26 cellular contexts compared by ENCODE assay signal in genomic region chr2:203338322-203338721, GRCh38. TPM values are rescaled to one million over a fixed set of nuclear protein-coding genes. Genes with fewer than 3 reads are reported as not detected.
A peak's percentile ranks its signal among the peaks of the same experiment; 100 is the strongest.
DNase-seq lines count a peak whose midpoint lies in the region; TF ChIP-seq lines count a peak whose summit lies in the region.
"Had no signal": no experiment of that assay in that cellular context is flagged by ENCODE, and none has a peak within 500 bp of the region (broad histone marks: within the 10 kb centered on the region; RNA-seq: fewer than 3 reads in every experiment).

No MANE protein-coding gene starts in this region.

- H3K9me3 ChIP-seq in mammary epithelial cell (replicated peaks; ENCODE audit: insufficient read depth, low read length), result no peaks in the 10 kb centered on the region
- H3K9me3 ChIP-seq in endodermal cell (ENCODE audit: control insufficient read depth, low read length), result no peaks in the 10 kb centered on the region
- no peaks in the 10 kb centered on the region for H3K9me3 ChIP-seq in left ventricle myocardium inferior (replicated peaks)
- no peaks in the 10 kb centered on the region for H3K9me3 ChIP-seq in neural progenitor cell (ENCODE audit: low read depth)

- CTCF ChIA-PET in MCF 10A (lab: Yijun Ruan, JAX), result interaction anchor here (0.6 kb wide), 3 partner anchors 15 to 128 kb away, joined by 3 to 4 read pairs (median 4); no protein-coding TSS in a partner anchor
- CTCF ChIA-PET in mammary epithelial cell (lab: Charles Lee; ENCODE audit: low non-redundant PET), result no interaction called here

- H3K4me2 ChIP-seq in mammary epithelial cell (ENCODE audit: insufficient read depth, low read depth, low read length) (no peak overlapping the region), neural progenitor cell (peak overlapping the region; percentile 9)
- H3K4me2 ChIP-seq: BLaER1 treated with 17β-estradiol and CSF1 and Interleukin-3, amounts not matched to agents 10 nM and 100 nM; PC-9 had no signal

- H3K4me1 Mint-ChIP-seq in MCF 10A (ENCODE audit: insufficient read depth, unreplicated experiment), result peaks cover 25% of the 10 kb centered on the region
- H3K4me1 Mint-ChIP-seq in endodermal cell, result peaks cover 14% of the 10 kb centered on the region
- peaks cover 9% of the 10 kb centered on the region for H3K4me1 Mint-ChIP-seq in neural progenitor cell

- TF ChIP-seq CTCF in MCF 10A (IDR thresholded peaks at IDR 0.05; ENCODE audit: unreplicated experiment) (no peak), mammary epithelial cell (conservative IDR thresholded peaks at IDR 0.05 in 1 of 2, IDR thresholded peaks at IDR 0.05 in 1 of 2; ENCODE audit: extremely low read depth in 1 of 2, insufficient read depth in 1 of 2, low read depth in 1 of 2, low read length in 2 of 2) (no peak), endodermal cell (conservative IDR thresholded peaks at IDR 0.05) (no peak), left ventricle myocardium inferior (IDR thresholded peaks at IDR 0.05; ENCODE audit: borderline replicate concordance) (no peak), neural progenitor cell (IDR thresholded peaks at IDR 0.05) (no peak)

- POLR2A ChIA-PET in MCF 10A (lab: Yijun Ruan, JAX), result interaction anchor here (2.3 kb wide), 1 partner anchor 9 kb away, joined by 11 read pairs; the partner anchor contains the start of gene ABI2

- H4K20me1 ChIP-seq in mammary epithelial cell (ENCODE audit: insufficient read depth, low read length) (no peaks in the 10 kb centered on the region), neural progenitor cell (ENCODE audit: low read depth) (peaks cover 86% of the 10 kb centered on the region)

- intact Hi-C loops in MCF 10A (cut with micrococcal nuclease) (no loop called here), mammary epithelial cell (cut with micrococcal nuclease) (no loop called here), left ventricle myocardium inferior (cut with micrococcal nuclease) (no loop called here)

- H3F3A ChIP-seq in neural progenitor cell (ENCODE audit: low read depth), result no peaks in the 10 kb centered on the region

- H3K4me3 Mint-ChIP-seq in MCF 10A (ENCODE audit: unreplicated experiment), result no peak overlapping the region
- H3K4me3 Mint-ChIP-seq in endodermal cell, result no peak overlapping the region
- no peak overlapping the region for H3K4me3 Mint-ChIP-seq in neural progenitor cell
- H3K4me3 Mint-ChIP-seq: CD4-positive, alpha-beta T cell had no signal

- H3K79me2 ChIP-seq in mammary epithelial cell (ENCODE audit: insufficient read depth, low read length), result peaks cover 86% of the 10 kb centered on the region
- peaks cover 100% of the 10 kb centered on the region for H3K79me2 ChIP-seq in neural progenitor cell (ENCODE audit: low read depth)

- H3K36me3 ChIP-seq in mammary epithelial cell (ENCODE audit: insufficient read depth, low read length) (no peaks in the 10 kb centered on the region), endodermal cell (ENCODE audit: control insufficient read depth, insufficient read depth, low read length) (no peaks in the 10 kb centered on the region), left ventricle myocardium inferior (peaks cover 12% of the 10 kb centered on the region), neural progenitor cell (no peaks in the 10 kb centered on the region)

- no peak overlapping the region for H2AFZ ChIP-seq in mammary epithelial cell (ENCODE audit: low read depth, low read length)
- H2AFZ ChIP-seq in neural progenitor cell (replicated peaks), result no peak overlapping the region
- H2AFZ ChIP-seq: PC-9 had no signal

- H3K36me3 Mint-ChIP-seq in MCF 10A (ENCODE audit: insufficient read depth, unreplicated experiment) (peaks cover 7% of the 10 kb centered on the region), endodermal cell (ENCODE audit: low read depth) (peaks cover 25% of the 10 kb centered on the region), neural progenitor cell (peaks cover 64% of the 10 kb centered on the region)

- BruUV-seq in MCF 10A (replicated peaks; lab: Mats Ljungman, UMichigan) (no TSS peak), mammary epithelial cell (replicated peaks; lab: Mats Ljungman, UMichigan) (no TSS peak)

- H3K27ac Mint-ChIP-seq in MCF 10A (ENCODE audit: low read depth, unreplicated experiment) (peak overlapping the region; percentile 12), endodermal cell (peak overlapping the region; percentile 38), neural progenitor cell (no peak overlapping the region)
- H3K27ac Mint-ChIP-seq: CD4-positive, alpha-beta T cell had no signal

- 61% methylated on average over 4 of the region's 4 CpGs for WGBS in mammary epithelial cell (ENCODE audit: low coverage, missing lambda C conversion rate)
- 75 to 78% methylated on average over 1 to 4 of the region's 4 CpGs for WGBS in endodermal cell (ENCODE audit: insufficient coverage in 1 of 2, insufficient read length in 1 of 2), 2 experiments

- no peak overlapping the region for H3K4me3 ChIP-seq in mammary epithelial cell (replicated peaks in 1 of 3; ENCODE audit: insufficient read depth in 1 of 3, low read depth in 2 of 3, low read length in 3 of 3)
- no peak overlapping the region for H3K4me3 ChIP-seq in endodermal cell (ENCODE audit: low read length)
- H3K4me3 ChIP-seq in left ventricle myocardium inferior, result peak overlapping the region; percentile 13
- H3K4me3 ChIP-seq in neural progenitor cell, result no peak overlapping the region
- H3K4me3 ChIP-seq: BLaER1 treated with 17β-estradiol and CSF1 and Interleukin-3, amounts not matched to agents 10 nM and 100 nM; PC-9; SK-N-MC had no signal

- H3K9ac ChIP-seq in mammary epithelial cell (ENCODE audit: insufficient read depth, low read length), result no peak overlapping the region
- no peak overlapping the region for H3K9ac ChIP-seq in endodermal cell (ENCODE audit: extremely low read depth, low read length, poor library complexity, severe bottlenecking)
- H3K9ac ChIP-seq in neural progenitor cell, result no peak overlapping the region
- H3K9ac ChIP-seq: BLaER1 treated with 17β-estradiol and CSF1 and Interleukin-3, amounts not matched to agents 10 nM and 100 nM had no signal

- DNase-seq in MCF 10A (ENCODE audit: unreplicated experiment) (no peak), mammary epithelial cell (no peak), endodermal cell (no peak), left ventricle myocardium inferior (peak; percentile 22), neural progenitor cell (ENCODE audit: low spot score) (no peak), T-helper 2 cell (no peak), caudate nucleus (lab: John Stamatoyannopoulos, UW) (no peak)
- DNase-seq in stimulated activated CD4-positive, alpha-beta T cell treated with anti-CD3 and anti-CD28 coated beads, Interleukin-12 subunit alpha, Interleukin-12 subunit beta, amount 100 ng/mL, for 4 hours, result no peak
- DNase-seq: AML-193; CD4-positive, alpha-beta T cell; COR-L47; DMS53; GOT3; HCEC 1CT; Karpas-422; NCI-H1092 treated with DMSO at 0.1 percent for 48 hours; NCI-H1436; NCI-H187; NCI-H2081 treated with DMSO at 0.1 percent for 48 hours; NCI-H2171; NCI-H748 treated with DMSO at 0.1 percent for 48 hours; NK-92 treated with Interleukin-12 subunit alpha and Interleukin-12 subunit beta, amount 100 ng/mL, for 24 hours; PC-9; SHP77 had no signal

- H3K27ac ChIP-seq in mammary epithelial cell (ENCODE audit: insufficient read depth, low read depth, low read length), result no peak overlapping the region
- no peak overlapping the region for H3K27ac ChIP-seq in endodermal cell (ENCODE audit: low read depth, low read length)
- peak overlapping the region; percentile 68 for H3K27ac ChIP-seq in left ventricle myocardium inferior (replicated peaks)
- H3K27ac ChIP-seq in neural progenitor cell, result no peak overlapping the region
- no peak overlapping the region for H3K27ac ChIP-seq in caudate nucleus (ENCODE audit: low read depth, low read length)
- H3K27ac ChIP-seq: BLaER1 treated with 17β-estradiol and CSF1 and Interleukin-3, amounts not matched to agents 10 nM and 100 nM; PC-9; SK-N-MC had no signal

- dilution Hi-C loops in mammary epithelial cell (cut with HindIII; ENCODE audit: low sequenced_read_pairs), result no loop called here

- in situ Hi-C loops in mammary epithelial cell (cut with MboI; ENCODE audit: low sequenced_read_pairs in 2 of 2), result no loop called here

- H3K9me3 Mint-ChIP-seq in MCF 10A (ENCODE audit: unreplicated experiment), result no peaks in the 10 kb centered on the region
- no peaks in the 10 kb centered on the region for H3K9me3 Mint-ChIP-seq in endodermal cell
- H3K9me3 Mint-ChIP-seq in neural progenitor cell, result peaks cover 18% of the 10 kb centered on the region
- H3K9me3 Mint-ChIP-seq: CD4-positive, alpha-beta T cell had no signal

- H3K4me1 ChIP-seq in mammary epithelial cell (ENCODE audit: insufficient read depth, low read length) (peaks cover 13% of the 10 kb centered on the region), endodermal cell (ENCODE audit: control insufficient read depth, insufficient read depth, low read length) (peaks cover 7% of the 10 kb centered on the region), left ventricle myocardium inferior (peaks cover 56% of the 10 kb centered on the region), neural progenitor cell (peaks cover 21% of the 10 kb centered on the region)

- H3K27me3 Mint-ChIP-seq in MCF 10A (ENCODE audit: insufficient read depth, unreplicated experiment) (no peaks in the 10 kb centered on the region), endodermal cell (ENCODE audit: insufficient read depth) (no peaks in the 10 kb centered on the region), neural progenitor cell (ENCODE audit: insufficient read depth, low read depth) (no peaks in the 10 kb centered on the region)
- H3K27me3 Mint-ChIP-seq: CD4-positive, alpha-beta T cell had no signal

- H3K27me3 ChIP-seq in mammary epithelial cell (ENCODE audit: insufficient read depth, low read length), result no peaks in the 10 kb centered on the region
- no peaks in the 10 kb centered on the region for H3K27me3 ChIP-seq in endodermal cell (ENCODE audit: control insufficient read depth, insufficient read depth, low read length, poor library complexity, severe bottlenecking)
- H3K27me3 ChIP-seq in left ventricle myocardium inferior (ENCODE audit: low read depth), result no peaks in the 10 kb centered on the region
- H3K27me3 ChIP-seq in neural progenitor cell, result no peaks in the 10 kb centered on the region
- H3K27me3 ChIP-seq: BLaER1 treated with 17β-estradiol and CSF1 and Interleukin-3, amounts not matched to agents 10 nM and 100 nM had no signal

RNA-seq across cellular contexts. Expression of gene ABI2, which starts 10.1 kb away (rescaled TPM):
- total RNA-seq in MCF 10A (2022) (57.3 and 65.6 TPM in 2 replicates), mammary epithelial cell (10 to 100 TPM; 35.0 to 43.2 TPM), endodermal cell (100 to 1,000 TPM; 115 to 139 TPM), left ventricle myocardium inferior (63.1 TPM), neural progenitor cell (ENCODE audit: low replicate concordance) (161 and 168 TPM in 2 replicates)
- polyA plus RNA-seq in mammary epithelial cell, result 36.8 TPM
- polyA minus RNA-seq in mammary epithelial cell, result 37.0 TPM
- polyA plus RNA-seq in endodermal cell (2013, experiment 1 of 2), result 145 TPM
- 143 TPM for polyA plus RNA-seq in endodermal cell (2013, experiment 2 of 2)
